Comparison of ENCODE assay signal across 12 cellular contexts in the genomic region with DNA sequence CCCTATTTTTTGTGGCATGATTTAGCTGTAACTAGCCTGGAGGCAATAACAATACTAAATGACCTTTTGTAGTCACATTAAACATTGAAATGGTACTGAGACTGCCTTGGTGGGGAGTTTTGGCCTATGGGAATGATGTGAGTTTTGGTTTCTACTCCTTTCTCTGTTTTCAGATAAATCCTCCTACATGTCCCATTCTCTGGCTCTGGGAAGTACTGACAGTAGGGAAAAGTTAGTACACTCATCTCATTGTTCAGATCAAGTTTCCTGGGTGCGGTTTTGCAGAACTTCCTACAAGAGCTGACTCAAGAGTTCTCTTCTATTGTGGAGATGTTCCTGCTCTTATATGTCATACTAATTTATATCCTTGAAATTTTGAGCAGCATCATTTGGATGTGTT.
DNase-seq lines count a peak whose midpoint lies in the region; ATAC-seq and TF ChIP-seq lines count a peak whose summit lies in the region.
"Had no signal": no experiment of that assay in that cellular context is flagged by ENCODE, and none has a peak within 500 bp of the region (broad histone marks: within the 10 kb centered on the region; RNA-seq: fewer than 3 reads in every experiment).

No MANE protein-coding gene starts in this region.

- no peak overlapping the region for H3K9ac ChIP-seq in HCT116 (ENCODE audit: low read length)

- no peaks in the 10 kb centered on the region for H3K9me2 ChIP-seq in HCT116 (ENCODE audit: insufficient read depth)

- CTCF ChIA-PET in HCT116 (lab: Charles Lee): interaction anchor here (0.9 to 1.4 kb wide), 4 partner anchors 13 to 62 kb away, joined by 3 read pairs; no protein-coding TSS in a partner anchor

- H3K27ac ChIP-seq in HCT116 (ENCODE audit: low read depth, low read length): no peak overlapping the region

- POLR2A ChIA-PET in HCT116 (lab: Charles Lee): interaction anchor here (1.2 kb wide), 1 partner anchor 64 kb away, joined by 5 read pairs; no protein-coding TSS in a partner anchor

- H3K4me1 ChIP-seq in HCT116 (ENCODE audit: control insufficient read depth in 1 of 2, insufficient read depth in 2 of 2, low read length in 2 of 2): peaks cover 51 to 58% of the 10 kb centered on the region in 2 experiments

- H3K79me2 ChIP-seq in HCT116 (ENCODE audit: insufficient read depth, low read length): peaks cover 15% of the 10 kb centered on the region; the same call in 1 of the 2 replicates

- no peaks in the 10 kb centered on the region for H3K27me3 ChIP-seq in HCT116 (ENCODE audit: insufficient read depth, low read length)

- no peaks in the 10 kb centered on the region for H3K36me3 ChIP-seq in HCT116 (ENCODE audit: control insufficient read depth in 1 of 2, insufficient read depth in 2 of 2, low read length in 2 of 2)

- no peak overlapping the region for H2AFZ ChIP-seq in HCT116 (ENCODE audit: low read depth, low read length, poor library complexity, severe bottlenecking)

- no peaks in the 10 kb centered on the region for H4K20me1 ChIP-seq in HCT116 (ENCODE audit: insufficient read depth)

- no TSS peak for BruUV-seq in HCT116 (replicated peaks; lab: Mats Ljungman, UMichigan)

- RAD21 ChIA-PET in HCT116 (lab: Charles Lee; ENCODE audit: low non-redundant PET in 1 of 2, low total read pairs in 2 of 2, uncharacterized antibody in 2 of 2, unreplicated experiment in 2 of 2): interaction anchor here in 1 of 2 experiments (1.1 kb wide), 1 partner anchor 62 kb away, joined by 3 read pairs; no protein-coding TSS in a partner anchor

- intact Hi-C loops in HCT116 (cut with micrococcal nuclease): loop anchor here (5.0 kb wide), 1 partner anchor 52 kb away; no protein-coding TSS in a partner anchor

- no peak for ATAC-seq in HCT116

- no peaks in the 10 kb centered on the region for H3K9me3 ChIP-seq in HCT116 (ENCODE audit: control insufficient read depth in 1 of 2, insufficient read depth in 1 of 2, low read depth in 1 of 2, low read length in 2 of 2)

- H3K4me3 ChIP-seq in HCT116 (replicated peaks in 1 of 2; ENCODE audit: low read depth in 1 of 2, low read length in 2 of 2): peak overlapping the region in 1 of 2 experiments; percentile 9; a peak in 1 of 4 replicates

- H3K4me2 ChIP-seq in HCT116 (ENCODE audit: low read length): peak overlapping the region; percentile 44

- TF ChIP-seq CTCF in HCT116 (IDR thresholded peaks at IDR 0.05 in 2 of 3, conservative IDR thresholded peaks at IDR 0.05 in 1 of 3; ENCODE audit: borderline replicate concordance in 1 of 3, insufficient read depth in 1 of 3, low read depth in 2 of 3, low read length in 2 of 3): no peak

- DNase-seq in HCT116 (ENCODE audit: low read depth, low spot score) (no peak), amniotic stem cell (lab: John Stamatoyannopoulos, UW) (peak; percentile 62), iris pigment epithelial cell (ENCODE audit: low read depth) (peak; percentile 89), stromal cell of bone marrow (ENCODE audit: low read depth) (peak; percentile 85), NCI-H1092 (lab: John Stamatoyannopoulos, UW) (no peak), Ammon's horn (ENCODE audit: low spot score) (no peak), D341Med (ENCODE audit: low spot score) (no peak)
- no peak for DNase-seq in activated effector memory CD4-positive, alpha-beta T cell treated with Interleukin-2 at 50 U/mL for 16 hours
- DNase-seq: GDM1, naive B cell, NCI-H1048, Right ventricle myocardium superior had no signal

- no peak for TF ChIP-seq POLR2A in HCT116 (IDR thresholded peaks at IDR 0.05; ENCODE audit: borderline replicate concordance, extremely low read depth, insufficient read depth, insufficient read length)

- TF ChIP-seq RAD21 in HCT116 (IDR thresholded peaks at IDR 0.05; ENCODE audit: low read depth): no peak

TF ChIP-seq in HCT116, 20 proteins besides CTCF, POLR2A, EP300 and RAD21:
- TF ChIP-seq SP1 (IDR thresholded peaks at IDR 0.05; ENCODE audit: low read depth) (0 out of 2 replicates have a peak, but pooled peaks have one; percentile 12), EZH2 (IDR thresholded peaks at IDR 0.05) (no peak), SRF (IDR thresholded peaks at IDR 0.05; ENCODE audit: low read depth) (no peak), ZNF274 (IDR thresholded peaks at IDR 0.05; ENCODE audit: low read depth, low read length) (no peak), CBX3 (IDR thresholded peaks at IDR 0.05; ENCODE audit: low read depth) (0 out of 2 replicates have a peak, but pooled peaks have one; percentile 20), FOSL1 (IDR thresholded peaks at IDR 0.05; ENCODE audit: low read depth) (peak; percentile 21; the same call in 1 of the 2 replicates), EZH2phosphoT487 (IDR thresholded peaks at IDR 0.05; ENCODE audit: borderline replicate concordance) (no peak), CEBPB (IDR thresholded peaks at IDR 0.05; ENCODE audit: low read depth) (0 out of 2 replicates have a peak, but pooled peaks have one; percentile 13), JUND (IDR thresholded peaks at IDR 0.05) (peak; percentile 32; the same call in 1 of the 2 replicates)
- TF ChIP-seq, protein P1, sequence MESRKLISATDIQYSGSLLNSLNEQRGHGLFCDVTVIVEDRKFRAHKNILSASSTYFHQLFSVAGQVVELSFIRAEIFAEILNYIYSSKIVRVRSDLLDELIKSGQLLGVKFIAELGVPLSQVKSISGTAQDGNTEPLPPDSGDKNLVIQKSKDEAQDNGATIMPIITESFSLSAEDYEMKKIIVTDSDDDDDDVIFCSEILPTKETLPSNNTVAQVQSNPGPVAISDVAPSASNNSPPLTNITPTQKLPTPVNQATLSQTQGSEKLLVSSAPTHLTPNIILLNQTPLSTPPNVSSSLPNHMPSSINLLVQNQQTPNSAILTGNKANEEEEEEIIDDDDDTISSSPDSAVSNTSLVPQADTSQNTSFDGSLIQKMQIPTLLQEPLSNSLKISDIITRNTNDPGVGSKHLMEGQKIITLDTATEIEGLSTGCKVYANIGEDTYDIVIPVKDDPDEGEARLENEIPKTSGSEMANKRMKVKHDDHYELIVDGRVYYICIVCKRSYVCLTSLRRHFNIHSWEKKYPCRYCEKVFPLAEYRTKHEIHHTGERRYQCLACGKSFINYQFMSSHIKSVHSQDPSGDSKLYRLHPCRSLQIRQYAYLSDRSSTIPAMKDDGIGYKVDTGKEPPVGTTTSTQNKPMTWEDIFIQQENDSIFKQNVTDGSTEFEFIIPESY (IDR thresholded peaks at IDR 0.05; ENCODE audit: extremely low read depth, insufficient replicate concordance, low read length): no peak

Comparison
In these comparisons a context has a peak if more than half of its experiments do, and no peak if none do; other contexts are left out.
1. DNase-seq: peak in amniotic stem cell (single experiment), iris pigment epithelial cell (single experiment) and stromal cell of bone marrow (single experiment); none in HCT116 (single experiment), NCI-H1092 (single experiment), Ammon's horn (single experiment), activated effector memory CD4-positive, alpha-beta T cell treated with Interleukin-2 at 50 U/mL for 16 hours (single experiment) and D341Med (single experiment).